In genomic region chr19:38402967-38403674, GRCh38 we compare ENCODE assay signal across 1 cellular context.
A peak's percentile ranks its signal among the peaks of the same experiment; 100 is the strongest.
TF ChIP-seq lines count a peak whose summit lies in the region.

Gene FAM98C, plus strand, starts transcription at chr19:38403093. Its CDS starts 61 bp downstream, at chr19:38403154.

TF ChIP-seq in HepG2, 621 proteins besides CTCF, POLR2A, EP300 and RAD21 (continued from another document and continues in another):
- peak; percentile 48; the same call in 1 of the 2 replicates for TF ChIP-seq SOX5 (CRISPR knock-in tag; IDR thresholded peaks at IDR 0.05; ENCODE audit: borderline replicate concordance)
- TF ChIP-seq RFX5 (IDR thresholded peaks at IDR 0.05; ENCODE audit: low read depth, low read length) = no peak
- peak; percentile 84 for TF ChIP-seq SALL2 (CRISPR knock-in tag; IDR thresholded peaks at IDR 0.05)
- TF ChIP-seq ATRX (CRISPR knock-in tag; IDR thresholded peaks at IDR 0.05; ENCODE audit: borderline replicate concordance) = no peak
- TF ChIP-seq, protein P1, sequence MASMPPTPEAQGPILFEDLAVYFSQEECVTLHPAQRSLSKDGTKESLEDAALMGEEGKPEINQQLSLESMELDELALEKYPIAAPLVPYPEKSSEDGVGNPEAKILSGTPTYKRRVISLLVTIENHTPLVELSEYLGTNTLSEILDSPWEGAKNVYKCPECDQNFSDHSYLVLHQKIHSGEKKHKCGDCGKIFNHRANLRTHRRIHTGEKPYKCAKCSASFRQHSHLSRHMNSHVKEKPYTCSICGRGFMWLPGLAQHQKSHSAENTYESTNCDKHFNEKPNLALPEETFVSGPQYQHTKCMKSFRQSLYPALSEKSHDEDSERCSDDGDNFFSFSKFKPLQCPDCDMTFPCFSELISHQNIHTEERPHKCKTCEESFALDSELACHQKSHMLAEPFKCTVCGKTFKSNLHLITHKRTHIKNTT (CRISPR knock-in tag; IDR thresholded peaks at IDR 0.05) = no peak
- TF ChIP-seq TMF1 (CRISPR knock-in tag; IDR thresholded peaks at IDR 0.05; ENCODE audit: low read depth) = 0 out of 2 replicates have a peak, but pooled peaks have one; percentile 40
- no peak for TF ChIP-seq ZNF318 (CRISPR knock-in tag; IDR thresholded peaks at IDR 0.05)
- no peak for TF ChIP-seq NFIC (IDR thresholded peaks at IDR 0.05; ENCODE audit: low read length)
- TF ChIP-seq KDM2A (CRISPR knock-in tag; IDR thresholded peaks at IDR 0.05; ENCODE audit: borderline replicate concordance, low read depth) = peak; percentile 91
- no peak for TF ChIP-seq HDAC6 (IDR thresholded peaks at IDR 0.05; ENCODE audit: low read depth, low read length)
- TF ChIP-seq, protein P2, sequence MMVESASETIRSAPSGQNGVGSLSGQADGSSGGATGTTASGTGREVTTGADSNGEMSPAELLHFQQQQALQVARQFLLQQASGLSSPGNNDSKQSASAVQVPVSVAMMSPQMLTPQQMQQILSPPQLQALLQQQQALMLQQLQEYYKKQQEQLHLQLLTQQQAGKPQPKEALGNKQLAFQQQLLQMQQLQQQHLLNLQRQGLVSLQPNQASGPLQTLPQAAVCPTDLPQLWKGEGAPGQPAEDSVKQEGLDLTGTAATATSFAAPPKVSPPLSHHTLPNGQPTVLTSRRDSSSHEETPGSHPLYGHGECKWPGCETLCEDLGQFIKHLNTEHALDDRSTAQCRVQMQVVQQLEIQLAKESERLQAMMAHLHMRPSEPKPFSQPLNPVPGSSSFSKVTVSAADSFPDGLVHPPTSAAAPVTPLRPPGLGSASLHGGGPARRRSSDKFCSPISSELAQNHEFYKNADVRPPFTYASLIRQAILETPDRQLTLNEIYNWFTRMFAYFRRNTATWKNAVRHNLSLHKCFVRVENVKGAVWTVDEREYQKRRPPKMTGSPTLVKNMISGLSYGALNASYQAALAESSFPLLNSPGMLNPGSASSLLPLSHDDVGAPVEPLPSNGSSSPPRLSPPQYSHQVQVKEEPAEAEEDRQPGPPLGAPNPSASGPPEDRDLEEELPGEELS (CRISPR knock-in tag; IDR thresholded peaks at IDR 0.05) = peak; percentile 69
- TF ChIP-seq PHB2 (IDR thresholded peaks at IDR 0.05; ENCODE audit: partially characterized antibody) = no peak
- TF ChIP-seq REL (CRISPR knock-in tag; conservative IDR thresholded peaks at IDR 0.05) = no peak
- TF ChIP-seq ZBTB7A (CRISPR knock-in tag; IDR thresholded peaks at IDR 0.05) = peak; percentile 74
- TF ChIP-seq, protein P3, sequence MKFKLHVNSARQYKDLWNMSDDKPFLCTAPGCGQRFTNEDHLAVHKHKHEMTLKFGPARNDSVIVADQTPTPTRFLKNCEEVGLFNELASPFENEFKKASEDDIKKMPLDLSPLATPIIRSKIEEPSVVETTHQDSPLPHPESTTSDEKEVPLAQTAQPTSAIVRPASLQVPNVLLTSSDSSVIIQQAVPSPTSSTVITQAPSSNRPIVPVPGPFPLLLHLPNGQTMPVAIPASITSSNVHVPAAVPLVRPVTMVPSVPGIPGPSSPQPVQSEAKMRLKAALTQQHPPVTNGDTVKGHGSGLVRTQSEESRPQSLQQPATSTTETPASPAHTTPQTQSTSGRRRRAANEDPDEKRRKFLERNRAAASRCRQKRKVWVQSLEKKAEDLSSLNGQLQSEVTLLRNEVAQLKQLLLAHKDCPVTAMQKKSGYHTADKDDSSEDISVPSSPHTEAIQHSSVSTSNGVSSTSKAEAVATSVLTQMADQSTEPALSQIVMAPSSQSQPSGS (CRISPR knock-in tag; IDR thresholded peaks at IDR 0.05) = peak; percentile 61; the same call in 1 of the 2 replicates
- no peak for TF ChIP-seq ADNP (CRISPR knock-in tag; IDR thresholded peaks at IDR 0.05)
- peak; percentile 95 for TF ChIP-seq NFYB (CRISPR knock-in tag; IDR thresholded peaks at IDR 0.05)
- TF ChIP-seq ZNF496 (CRISPR knock-in tag; IDR thresholded peaks at IDR 0.05; ENCODE audit: insufficient replicate concordance) = no peak
- peak; percentile 96 for TF ChIP-seq ZNF709 (CRISPR knock-in tag; IDR thresholded peaks at IDR 0.05)
- TF ChIP-seq KLF6 (CRISPR knock-in tag; IDR thresholded peaks at IDR 0.05) = peak; percentile 83
- no peak for TF ChIP-seq ZNF644 (CRISPR knock-in tag; IDR thresholded peaks at IDR 0.05; ENCODE audit: low read depth)
- peak; percentile 64; the same call in 1 of the 2 replicates for TF ChIP-seq POLR2G (IDR thresholded peaks at IDR 0.05; ENCODE audit: low read depth, low read length)
- TF ChIP-seq SP140L (CRISPR knock-in tag; IDR thresholded peaks at IDR 0.05; ENCODE audit: borderline replicate concordance) = no peak
- TF ChIP-seq ZFP37 (CRISPR knock-in tag; IDR thresholded peaks at IDR 0.05; ENCODE audit: borderline replicate concordance) = peak; percentile 62; the same call in 1 of the 2 replicates
- TF ChIP-seq, protein P4, sequence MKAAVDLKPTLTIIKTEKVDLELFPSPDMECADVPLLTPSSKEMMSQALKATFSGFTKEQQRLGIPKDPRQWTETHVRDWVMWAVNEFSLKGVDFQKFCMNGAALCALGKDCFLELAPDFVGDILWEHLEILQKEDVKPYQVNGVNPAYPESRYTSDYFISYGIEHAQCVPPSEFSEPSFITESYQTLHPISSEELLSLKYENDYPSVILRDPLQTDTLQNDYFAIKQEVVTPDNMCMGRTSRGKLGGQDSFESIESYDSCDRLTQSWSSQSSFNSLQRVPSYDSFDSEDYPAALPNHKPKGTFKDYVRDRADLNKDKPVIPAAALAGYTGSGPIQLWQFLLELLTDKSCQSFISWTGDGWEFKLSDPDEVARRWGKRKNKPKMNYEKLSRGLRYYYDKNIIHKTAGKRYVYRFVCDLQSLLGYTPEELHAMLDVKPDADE (CRISPR knock-in tag; IDR thresholded peaks at IDR 0.05) = 0 out of 2 replicates have a peak, but pooled peaks have one; percentile 70
- peak; percentile 54; the same call in 1 of the 2 replicates for TF ChIP-seq REPIN1 (CRISPR knock-in tag; IDR thresholded peaks at IDR 0.05; ENCODE audit: borderline replicate concordance, low read depth)
- peak; percentile 91; the same call in 1 of the 2 replicates for TF ChIP-seq ZXDC (CRISPR knock-in tag; IDR thresholded peaks at IDR 0.05)
- TF ChIP-seq RBM22 (optimal IDR thresholded peaks at IDR 0.05; ENCODE audit: low read length) = no peak
- TF ChIP-seq CHD2 (IDR thresholded peaks at IDR 0.05; ENCODE audit: low read depth, low read length) = no peak
- TF ChIP-seq ZNF850 (CRISPR knock-in tag; conservative IDR thresholded peaks at IDR 0.05) = no peak
- no peak for TF ChIP-seq HCFC1 (IDR thresholded peaks at IDR 0.05; ENCODE audit: low read depth, low read length)
- peak; percentile 83 for TF ChIP-seq PATZ1 (CRISPR knock-in tag; IDR thresholded peaks at IDR 0.05)
- TF ChIP-seq ZNF619 (CRISPR knock-in tag; IDR thresholded peaks at IDR 0.05) = no peak
- no peak for TF ChIP-seq CSRNP2 (CRISPR knock-in tag; conservative IDR thresholded peaks at IDR 0.05; ENCODE audit: low read depth)
- TF ChIP-seq ZFP1 (CRISPR knock-in tag; IDR thresholded peaks at IDR 0.05) = no peak
- TF ChIP-seq ZNF30 (CRISPR knock-in tag; IDR thresholded peaks at IDR 0.05) = 0 out of 2 replicates have a peak, but pooled peaks have one; percentile 38
